In the genomic region with DNA sequence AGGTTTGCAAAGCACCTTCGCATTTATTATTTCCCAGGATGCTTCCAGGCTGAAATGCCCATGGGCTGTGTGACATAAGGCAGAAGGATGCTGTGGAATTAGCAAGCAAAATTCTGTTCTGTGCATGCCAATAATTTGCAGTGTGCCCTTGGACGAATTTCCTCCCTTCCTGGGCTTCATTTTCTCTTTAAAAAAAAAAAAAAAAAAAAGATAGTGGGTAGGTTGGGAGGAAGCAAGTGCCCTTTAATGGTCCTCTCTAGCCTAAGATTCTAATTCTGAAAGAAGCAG, we compare ENCODE assay signal across 8 cellular contexts. TPM values are rescaled to one million over a fixed set of nuclear protein-coding genes. Genes with fewer than 3 reads are reported as not detected.
DNase-seq lines count a peak whose midpoint lies in the region; ATAC-seq, FAIRE-seq and TF ChIP-seq lines count a peak whose summit lies in the region.

No MANE protein-coding gene starts in this region.

- H3K27me3 Mint-ChIP-seq in effector memory CD8-positive, alpha-beta T cell, result peaks cover 15 to 35% of the 10 kb centered on the region in 2 donors

- in situ Hi-C loops in GM12878 (cut with MboI), result no loop called here

- H3K4me3 Mint-ChIP-seq in effector memory CD8-positive, alpha-beta T cell, result no peak overlapping the region

- BruUV-seq in GM12878 (replicated peaks; lab: Mats Ljungman, UMichigan), result no TSS peak

- TF ChIP-seq CTCF in GM12878 (IDR thresholded peaks at IDR 0.05 in 2 of 3, conservative IDR thresholded peaks at IDR 0.05 in 1 of 3; ENCODE audit: control insufficient read depth in 2 of 3, extremely low read depth in 1 of 3, insufficient read depth in 1 of 3, low read depth in 3 of 3, low read length in 3 of 3) (no peak), lower lobe of right lung (IDR thresholded peaks at IDR 0.05) (no peak)

- peaks cover 7% of the 10 kb centered on the region for H3K36me3 Mint-ChIP-seq in effector memory CD8-positive, alpha-beta T cell (ENCODE audit: insufficient read depth)

- POLR2A ChIA-PET in GM12878 (lab: Charles Lee), result interaction anchor here (0.6 to 6.5 kb wide), 5 partner anchors 12 to 73 kb away, joined by 3 to 188 read pairs (median 3); no protein-coding TSS in a partner anchor

- H3K27ac ChIP-seq in Karpas-422 (ENCODE audit: low read length) (no peak overlapping the region), GM12878 (ENCODE audit: control insufficient read depth, insufficient read depth) (peak overlapping the region; percentile 32; the same call in 1 of the 2 replicates), lower lobe of right lung (peak overlapping the region; percentile 96), temporal lobe (ENCODE audit: low read depth, low read length) (peak overlapping the region; percentile 88)

- peaks cover 19 to 21% of the 10 kb centered on the region in 2 donors for H3K4me1 Mint-ChIP-seq in effector memory CD8-positive, alpha-beta T cell (ENCODE audit: low read depth in 2 of 2)

- DNase-seq in Karpas-422 (no peak), GM12878 (ENCODE audit: low read depth, low spot score) (no peak), lower lobe of right lung (no peak)
- no peak for DNase-seq in effector memory CD8-positive, alpha-beta T cell

- FAIRE-seq in GM12878 (lab: Jason Lieb, UNC), result no peak

- no peaks in the 10 kb centered on the region for H3K27me3 ChIP-seq in Karpas-422 (ENCODE audit: low read length)
- no peaks in the 10 kb centered on the region for H3K27me3 ChIP-seq in GM12878 (replicated peaks in 1 of 2; ENCODE audit: control insufficient read depth in 2 of 2, insufficient read depth in 2 of 2, low read length in 1 of 2)
- no peaks in the 10 kb centered on the region for H3K27me3 ChIP-seq in lower lobe of right lung (ENCODE audit: low read depth)

- no peak for TF ChIP-seq RAD21 in GM12878 (IDR thresholded peaks at IDR 0.05; ENCODE audit: insufficient read depth, low read depth, low read length)

- 0 out of 2 replicates have a peak overlapping the region, but pooled peaks have one; percentile 19 for H3K9ac ChIP-seq in Karpas-422 (ENCODE audit: low read length)
- no peak overlapping the region for H3K9ac ChIP-seq in GM12878 (ENCODE audit: control insufficient read depth, insufficient read depth, low read length)

- CTCF ChIA-PET in GM12878 (lab: Yijun Ruan, JAX), result interaction anchor here (0.8 to 24.4 kb wide), 2 partner anchors 17 to 71 kb away, joined by 4 to 959 read pairs; no protein-coding TSS in a partner anchor

- SMC1A ChIA-PET in GM12878 (lab: Charles Lee; ENCODE audit: uncharacterized antibody, unreplicated experiment), result interaction anchor here (1.0 to 10.6 kb wide), 3 partner anchors 11 to 37 kb away, joined by 4 to 216 read pairs (median 34); no protein-coding TSS in a partner anchor

- H3K79me2 ChIP-seq in Karpas-422 (ENCODE audit: low read length) (0 out of 2 replicates have a peak, but pooled peaks cover 4% of the 10 kb centered on the region), GM12878 (ENCODE audit: control insufficient read depth, insufficient read depth, low read length) (peaks cover 19% of the 10 kb centered on the region)

- H3K9me2 ChIP-seq in Karpas-422 (replicated peaks; ENCODE audit: insufficient read depth, low read length), result no peaks in the 10 kb centered on the region

- H4K20me1 ChIP-seq in Karpas-422 (ENCODE audit: insufficient read depth, low read depth, low read length), result peaks cover 11% of the 10 kb centered on the region
- no peaks in the 10 kb centered on the region for H4K20me1 ChIP-seq in GM12878 (ENCODE audit: control insufficient read depth, insufficient read depth)

- peaks cover 60% of the 10 kb centered on the region for H3K4me1 ChIP-seq in Karpas-422 (ENCODE audit: low read length)
- H3K4me1 ChIP-seq in GM12878 (ENCODE audit: control insufficient read depth, insufficient read depth, low read length), result peaks cover 32% of the 10 kb centered on the region
- peaks cover 59% of the 10 kb centered on the region for H3K4me1 ChIP-seq in lower lobe of right lung

- ATAC-seq in GM12878 (no peak), lower lobe of right lung (no peak), HG03342 (IDR thresholded peaks at IDR 0.05; ENCODE audit: unreplicated experiment) (no peak), GM19395 (IDR thresholded peaks at IDR 0.05; ENCODE audit: unreplicated experiment) (no peak), GM18498 (IDR thresholded peaks at IDR 0.05; ENCODE audit: unreplicated experiment) (no peak)
- ATAC-seq in effector memory CD8-positive, alpha-beta T cell (replicated peaks), result no peak

- no peak overlapping the region for H2AFZ ChIP-seq in Karpas-422 (ENCODE audit: low read length)
- H2AFZ ChIP-seq in GM12878 (ENCODE audit: control insufficient read depth, low read depth, low read length), result no peak overlapping the region

- H3K36me3 ChIP-seq in Karpas-422 (ENCODE audit: insufficient read depth, low read length) (no peaks in the 10 kb centered on the region), GM12878 (ENCODE audit: control insufficient read depth in 2 of 2, insufficient read depth in 2 of 2, low read length in 1 of 2) (no peaks in the 10 kb centered on the region), lower lobe of right lung (peaks cover 10% of the 10 kb centered on the region)

- H3K4me3 ChIP-seq in Karpas-422 (ENCODE audit: low read length), result no peak overlapping the region
- H3K4me3 ChIP-seq in GM12878, result no peak overlapping the region
- H3K4me3 ChIP-seq in lower lobe of right lung, result peak overlapping the region; percentile 92

- no peak for TF ChIP-seq POLR2A in GM12878 (IDR thresholded peaks at IDR 0.05; ENCODE audit: low read depth, low read length)

- WGBS in GM12878 (ENCODE audit: insufficient coverage, insufficient replicate concordance, low lambda C conversion rate, missing lambda C conversion rate), result 54% methylated on average over 2 of the region's 2 CpGs

- intact Hi-C loops in GM12878 (cut with micrococcal nuclease; ENCODE audit: unreplicated experiment) (no loop called here), lower lobe of right lung (cut with DNase I) (no loop called here)

- H3K9me3 ChIP-seq in Karpas-422 (ENCODE audit: low read length) (no peaks in the 10 kb centered on the region), GM12878 (replicated peaks; ENCODE audit: control insufficient read depth, insufficient read depth, low read length) (no peaks in the 10 kb centered on the region), lower lobe of right lung (no peaks in the 10 kb centered on the region)

- H3K27ac Mint-ChIP-seq in effector memory CD8-positive, alpha-beta T cell, result no peak overlapping the region

- H3K9me3 Mint-ChIP-seq in effector memory CD8-positive, alpha-beta T cell, result no peaks in the 10 kb centered on the region

- TF ChIP-seq EP300 in GM12878 (IDR thresholded peaks at IDR 0.05; ENCODE audit: borderline replicate concordance in 1 of 2, control insufficient read depth in 1 of 2, low read depth in 2 of 2, low read length in 2 of 2), result no peak

- RAD21 ChIA-PET in GM12878 (lab: Charles Lee; ENCODE audit: unreplicated experiment), result interaction anchor here (0.8 to 1.5 kb wide), 2 partner anchors 13 to 15 kb away, joined by 3 to 5 read pairs; no protein-coding TSS in a partner anchor

- H3K4me2 ChIP-seq in Karpas-422 (ENCODE audit: low read depth, low read length, poor library complexity, severe bottlenecking) (peak overlapping the region; percentile 56), GM12878 (ENCODE audit: control insufficient read depth, insufficient read depth) (no peak overlapping the region; the same call in 1 of the 2 replicates)

TF ChIP-seq in GM12878, 131 proteins besides CTCF, POLR2A, EP300 and RAD21 (continues in another document):
- TF ChIP-seq NR2C1 (IDR thresholded peaks at IDR 0.05), result no peak
- TF ChIP-seq RAD51 (IDR thresholded peaks at IDR 0.05), result no peak
- no peak for TF ChIP-seq POU2F2 (IDR thresholded peaks at IDR 0.05; ENCODE audit: borderline replicate concordance, low read depth, low read length)

RNA-seq across cellular contexts. Expression of gene ID3, which starts 2.5 kb away (rescaled TPM):
- total RNA-seq in Karpas-422 (2014; rRNA removed; shearing (Covaris generic); ENCODE audit: low replicate concordance), result 32.0 and 33.0 TPM in 2 replicates
- 69.8 and 72.4 TPM in 2 replicates for total RNA-seq in GM12878 (2013; cell fraction: nucleolus; rRNA removed)
- total RNA-seq in GM12878 (2014; rRNA removed) (403 and 449 TPM in 2 replicates), GM12878 (2014; rRNA removed; fragmentation: Illumina TruSeq; extraction: Trizol) (129 and 136 TPM in 2 replicates), GM12878 (2021) (278 and 285 TPM in 2 replicates), lower lobe of right lung (137 TPM), temporal lobe (13.8 TPM)
- polyA plus RNA-seq in GM12878 (2011; ENCODE audit: low read depth), result 28.8 TPM
- polyA plus RNA-seq in GM12878 (2011; rRNA removed) (33.6 and 44.0 TPM in 2 replicates), GM12878 (2014; fragmentation: Illumina TruSeq; extraction: Trizol) (44.0 and 122 TPM in 2 replicates), GM12878 (2014; fragmentation: Nextera tagmentation; extraction: Ambion mirVana) (100 to 1,000 TPM in 1 of 2 experiments, 10 to 100 TPM in 1; 42.7 to 104 TPM), GM12878 (2014; rRNA removed) (389 and 394 TPM in 2 replicates), GM12878 (2016; fragmentation: Nextera tagmentation; extraction: Ambion mirVana) (100 to 1,000 TPM; 459 to 475 TPM)
- polyA plus RNA-seq in GM12878 (2011; cell fraction: cytosol; rRNA removed), result 121 and 124 TPM in 2 replicates
- polyA plus RNA-seq in GM12878 (2011; cell fraction: nucleus; rRNA removed), result 76.0 and 85.6 TPM in 2 replicates
- polyA plus RNA-seq in GM12878 (2012), result 61.0 and 127 TPM in 2 replicates
- polyA minus RNA-seq in GM12878 (2011; rRNA and poly(A)+ RNA removed), result 19.2 and 51.3 TPM in 2 replicates
- polyA minus RNA-seq in GM12878 (2011; cell fraction: cytosol; rRNA and poly(A)+ RNA removed), result 35.9 and 41.3 TPM in 2 replicates
- 76.6 and 97.0 TPM in 2 replicates for polyA minus RNA-seq in GM12878 (2011; cell fraction: nucleus; rRNA and poly(A)+ RNA removed)

RNA-seq across cellular contexts. Expression of gene E2F2, which starts 30.7 kb away (rescaled TPM):
- total RNA-seq in Karpas-422 (2014; rRNA removed; shearing (Covaris generic); ENCODE audit: low replicate concordance), result 6.6 and 8.0 TPM in 2 replicates
- total RNA-seq in GM12878 (2013; cell fraction: nucleolus; rRNA removed), result 14.2 and 14.7 TPM in 2 replicates
- total RNA-seq in GM12878 (2014; rRNA removed), result 23.7 and 24.6 TPM in 2 replicates
- total RNA-seq in GM12878 (2014; rRNA removed; fragmentation: Illumina TruSeq; extraction: Trizol), result 13.4 and 14.7 TPM in 2 replicates
- 24.0 and 27.2 TPM in 2 replicates for total RNA-seq in GM12878 (2021)
- polyA plus RNA-seq in GM12878 (2011; ENCODE audit: low read depth), result 3.7 TPM
- polyA plus RNA-seq in GM12878 (2011; rRNA removed), result 2.3 and 3.8 TPM in 2 replicates
- 5.3 and 5.9 TPM in 2 replicates for polyA plus RNA-seq in GM12878 (2011; cell fraction: cytosol; rRNA removed)
- 6.6 and 13.6 TPM in 2 replicates for polyA plus RNA-seq in GM12878 (2011; cell fraction: nucleus; rRNA removed)
- polyA plus RNA-seq in GM12878 (2012), result 3.7 and 5.5 TPM in 2 replicates
- polyA plus RNA-seq in GM12878 (2014; fragmentation: Illumina TruSeq; extraction: Trizol), result 9.0 and 14.5 TPM in 2 replicates
- polyA plus RNA-seq in GM12878 (2014; fragmentation: Nextera tagmentation; extraction: Ambion mirVana), result 1 to 10 TPM; 4.3 to 4.6 TPM
- polyA plus RNA-seq in GM12878 (2014; rRNA removed), result 10.4 and 12.2 TPM in 2 replicates
- polyA plus RNA-seq in GM12878 (2016; fragmentation: Nextera tagmentation; extraction: Ambion mirVana), result 10 to 100 TPM; 17.5 to 18.0 TPM
- 6.4 and 10.4 TPM in 2 replicates for polyA minus RNA-seq in GM12878 (2011; rRNA and poly(A)+ RNA removed)
- 4.5 and 6.9 TPM in 2 replicates for polyA minus RNA-seq in GM12878 (2011; cell fraction: cytosol; rRNA and poly(A)+ RNA removed)
- polyA minus RNA-seq in GM12878 (2011; cell fraction: nucleus; rRNA and poly(A)+ RNA removed), result 4.4 and 8.8 TPM in 2 replicates
- total RNA-seq in lower lobe of right lung, result 1.1 TPM
- 0.74 TPM for total RNA-seq in temporal lobe
